In genomic region chr2:96315400-96316071, GRCh38 we compare ENCODE assay signal across 9 cellular contexts. TPM values are rescaled to one million over a fixed set of nuclear protein-coding genes. Genes with fewer than 3 reads are reported as not detected.
DNase-seq lines count a peak whose midpoint lies in the region; ATAC-seq, FAIRE-seq and TF ChIP-seq lines count a peak whose summit lies in the region.
"Had no signal": no experiment of that assay in that cellular context is flagged by ENCODE, and none has a peak within 500 bp of the region (broad histone marks: within the 10 kb centered on the region; RNA-seq: fewer than 3 reads in every experiment).

No MANE protein-coding gene starts in this region.

- intact Hi-C loops in activated B cell treated with CpG ODN at 0.5 μM for 24 hours (cut with micrococcal nuclease) (no loop called here), pancreas (cut with DNase I) (no loop called here), ovary (cut with DNase I) (no loop called here)

- DNase-seq in AG08395 (ENCODE audit: low spot score), result peak; percentile 72
- no peak for DNase-seq in GM19239 (ENCODE audit: insufficient read length, low spot score)
- DNase-seq in activated B cell treated with CpG ODN at 0.5 μM for 24 hours, result no peak
- peak; percentile 41 for DNase-seq in fibroblast of villous mesenchyme (ENCODE audit: low read depth)
- no peak for DNase-seq in pancreas
- DNase-seq in glutamatergic neuron, result no peak
- DNase-seq in cerebellum (ENCODE audit: low spot score), result no peak
- DNase-seq in ovary, result no peak
- DNase-seq: NCI-H510A had no signal

- TF ChIP-seq EP300 in ovary (IDR thresholded peaks at IDR 0.05), result no peak

- H3K9me3 ChIP-seq in pancreas, result no peaks in the 10 kb centered on the region
- H3K9me3 ChIP-seq in ovary, result no peaks in the 10 kb centered on the region

- H3K4me1 Mint-ChIP-seq in activated B cell treated with CpG ODN at 0.5 μM for 24 hours, result peaks cover 31% of the 10 kb centered on the region
- H3K4me1 Mint-ChIP-seq in glutamatergic neuron (ENCODE audit: low read depth, unreplicated experiment), result peaks cover 2% of the 10 kb centered on the region

- WGBS in pancreas, 2 donors, result 63 to 78% methylated on average over 7 of the region's 7 CpGs
- WGBS in ovary, 3 donors, result 62 to 79% (median 68%) methylated on average over 7 of the region's 7 CpGs

- POLR2A ChIA-PET in activated B cell treated with CpG ODN at 0.5 μM for 24 hours (lab: Charles Lee), result interaction anchor here (0.7 kb wide), 1 partner anchor 10 kb away, joined by 3 read pairs; the partner anchor contains the start of gene SNRNP200

- no peak overlapping the region for H3K4me3 Mint-ChIP-seq in activated B cell treated with CpG ODN at 0.5 μM for 24 hours
- no peak overlapping the region for H3K4me3 Mint-ChIP-seq in glutamatergic neuron (ENCODE audit: unreplicated experiment)

- H3K36me3 ChIP-seq in pancreas, result no peaks in the 10 kb centered on the region
- no peaks in the 10 kb centered on the region for H3K36me3 ChIP-seq in ovary

- H3K4me1 ChIP-seq in pancreas, result no peaks in the 10 kb centered on the region
- no peaks in the 10 kb centered on the region for H3K4me1 ChIP-seq in ovary (ENCODE audit: insufficient read depth)

- TF ChIP-seq CTCF in activated B cell treated with CpG ODN at 0.5 μM for 24 hours (IDR thresholded peaks at IDR 0.05) (no peak), fibroblast of villous mesenchyme (IDR thresholded peaks at IDR 0.05; ENCODE audit: insufficient read depth, low read depth, low read length) (no peak), pancreas (IDR thresholded peaks at IDR 0.05) (no peak), glutamatergic neuron (IDR thresholded peaks at IDR 0.05; ENCODE audit: partially characterized antibody, unreplicated experiment) (no peak), ovary (IDR thresholded peaks at IDR 0.05) (no peak)

- no peak for TF ChIP-seq POLR2A in ovary (IDR thresholded peaks at IDR 0.05)

- ATAC-seq in activated B cell treated with CpG ODN at 0.5 μM for 24 hours (ENCODE audit: low read depth) (peak; percentile 49), pancreas (no peak)

- H3K27me3 ChIP-seq in pancreas, result peaks cover 0 to 13% (median 0%) of the 10 kb centered on the region in 4 donors
- no peaks in the 10 kb centered on the region for H3K27me3 ChIP-seq in ovary

- H3K27ac Mint-ChIP-seq in activated B cell treated with CpG ODN at 0.5 μM for 24 hours (no peak overlapping the region), glutamatergic neuron (ENCODE audit: unreplicated experiment) (no peak overlapping the region)

- peak; percentile 69 for FAIRE-seq in GM19239 (lab: Jason Lieb, UNC)
- FAIRE-seq in pancreas (lab: Jason Lieb, UNC), result no peak

- CTCF ChIA-PET in activated B cell treated with CpG ODN at 0.5 μM for 24 hours (lab: Charles Lee), result interaction anchor here (1.2 kb wide), 1 partner anchor 9 kb away, joined by 4 read pairs; the partner anchor contains the start of gene ITPRIPL1

- no peak overlapping the region for H3K4me3 ChIP-seq in fibroblast of villous mesenchyme (ENCODE audit: low read depth, low read length)
- no peak overlapping the region for H3K4me3 ChIP-seq in pancreas
- no peak overlapping the region for H3K4me3 ChIP-seq in ovary

- H3K27ac ChIP-seq in pancreas (no peak overlapping the region), ovary (no peak overlapping the region)

- H3K36me3 Mint-ChIP-seq in activated B cell treated with CpG ODN at 0.5 μM for 24 hours (ENCODE audit: low read depth) (no peaks in the 10 kb centered on the region), glutamatergic neuron (ENCODE audit: unreplicated experiment) (no peaks in the 10 kb centered on the region)

- H3K9me3 Mint-ChIP-seq in activated B cell treated with CpG ODN at 0.5 μM for 24 hours (no peaks in the 10 kb centered on the region), glutamatergic neuron (ENCODE audit: unreplicated experiment) (peaks cover 2% of the 10 kb centered on the region)

- H3K27me3 Mint-ChIP-seq in activated B cell treated with CpG ODN at 0.5 μM for 24 hours (no peaks in the 10 kb centered on the region), glutamatergic neuron (ENCODE audit: unreplicated experiment) (no peaks in the 10 kb centered on the region)

RNA-seq across cellular contexts. Expression of gene ITPRIPL1, which starts 9.6 kb away (rescaled TPM):
- total RNA-seq in activated B cell treated with CpG ODN at 0.5 μM for 24 hours (2.7 and 4.4 TPM in 2 replicates), fibroblast of villous mesenchyme (3.2 and 5.2 TPM in 2 replicates), pancreas (1 to 10 TPM in 2 of 6 donors, under 1 TPM in 4; 0.39 to 1.4 (median 0.77) TPM), glutamatergic neuron (ENCODE audit: unreplicated experiment) (0.56 TPM), cerebellum (4.9 TPM), ovary (under 1 TPM; 0.11 to 0.92 (median 0.40) TPM)
- polyA plus RNA-seq in pancreas (under 1 TPM; 0.38 to 0.49 TPM), ovary (1 to 10 TPM in 1 of 2 donors, under 1 TPM in 1; 0.46 to 1.2 TPM)

RNA-seq across cellular contexts. Expression of gene SNRNP200, which starts 10.2 kb away (rescaled TPM):
- total RNA-seq in activated B cell treated with CpG ODN at 0.5 μM for 24 hours (185 and 208 TPM in 2 replicates), fibroblast of villous mesenchyme (39.6 and 39.7 TPM in 2 replicates), pancreas (10 to 100 TPM; 42.1 to 60.1 (median 47.8) TPM), glutamatergic neuron (ENCODE audit: unreplicated experiment) (136 TPM), cerebellum (74.8 TPM), ovary (100 to 1,000 TPM in 5 of 7 donors, 10 to 100 TPM in 2; 71.1 to 149 (median 125) TPM)
- polyA plus RNA-seq in pancreas (10 to 100 TPM; 51.4 to 87.7 TPM), ovary (100 to 1,000 TPM in 1 of 2 donors, 10 to 100 TPM in 1; 92.9 to 102 TPM)

RNA-seq across cellular contexts. Expression of gene NCAPH, which starts 20.0 kb away (rescaled TPM):
- total RNA-seq in activated B cell treated with CpG ODN at 0.5 μM for 24 hours, result 1.8 and 2.4 TPM in 2 replicates
- total RNA-seq in fibroblast of villous mesenchyme, result 7.4 and 13.0 TPM in 2 replicates
- total RNA-seq in pancreas, result under 1 TPM; 0.12 to 0.81 (median 0.39) TPM
- under 1 TPM; 0.05 to 0.23 TPM for polyA plus RNA-seq in pancreas
- total RNA-seq in glutamatergic neuron (ENCODE audit: unreplicated experiment), result 6.6 TPM
- total RNA-seq in cerebellum, result 6.0 TPM
- total RNA-seq in ovary, result 1 to 10 TPM in 1 of 7 donors, under 1 TPM in 6; 0.18 to 3.1 (median 0.64) TPM
- polyA plus RNA-seq in ovary, result 1 to 10 TPM in 1 of 2 donors, under 1 TPM in 1; 0.48 to 1.4 TPM

RNA-seq across cellular contexts. Expression of gene CIAO1, which starts 49.5 kb away (rescaled TPM):
- 65.6 and 71.6 TPM in 2 replicates for total RNA-seq in activated B cell treated with CpG ODN at 0.5 μM for 24 hours
- 93.7 and 108 TPM in 2 replicates for total RNA-seq in fibroblast of villous mesenchyme
- 10 to 100 TPM; 25.2 to 34.4 (median 29.3) TPM for total RNA-seq in pancreas
- polyA plus RNA-seq in pancreas, result 10 to 100 TPM; 25.0 to 40.0 TPM
- total RNA-seq in glutamatergic neuron (ENCODE audit: unreplicated experiment), result 68.1 TPM
- total RNA-seq in cerebellum, result 69.5 TPM
- total RNA-seq in ovary, result 100 to 1,000 TPM in 1 of 7 donors, 10 to 100 TPM in 6; 50.8 to 103 (median 58.5) TPM
- 10 to 100 TPM; 42.2 to 55.6 TPM for polyA plus RNA-seq in ovary

RNA-seq across cellular contexts. Expression of gene TMEM127, which starts 49.7 kb away (rescaled TPM):
- 36.6 and 43.2 TPM in 2 replicates for total RNA-seq in activated B cell treated with CpG ODN at 0.5 μM for 24 hours
- total RNA-seq in fibroblast of villous mesenchyme, result 27.2 and 29.6 TPM in 2 replicates
- 10 to 100 TPM; 20.1 to 38.4 (median 24.9) TPM for total RNA-seq in pancreas
- 10 to 100 TPM in 1 of 2 donors, 1 to 10 TPM in 1; 8.2 to 12.6 TPM for polyA plus RNA-seq in pancreas
- total RNA-seq in glutamatergic neuron (ENCODE audit: unreplicated experiment), result 32.5 TPM
- total RNA-seq in cerebellum, result 19.7 TPM
- total RNA-seq in ovary, result 10 to 100 TPM; 26.9 to 55.1 (median 51.6) TPM
- polyA plus RNA-seq in ovary, result 10 to 100 TPM; 32.7 to 44.7 TPM

Comparison
In these comparisons a context has a peak if more than half of its experiments do, and no peak if none do; other contexts are left out.
1. DNase-seq: peak in AG08395 (single experiment) and fibroblast of villous mesenchyme (single experiment); none in GM19239 (single experiment), activated B cell treated with CpG ODN at 0.5 μM for 24 hours (single experiment), pancreas (0 of 6), glutamatergic neuron (single experiment), cerebellum (single experiment) and ovary (0 of 5).